ENCODE assay signal across 21 cellular contexts in the genomic region with DNA sequence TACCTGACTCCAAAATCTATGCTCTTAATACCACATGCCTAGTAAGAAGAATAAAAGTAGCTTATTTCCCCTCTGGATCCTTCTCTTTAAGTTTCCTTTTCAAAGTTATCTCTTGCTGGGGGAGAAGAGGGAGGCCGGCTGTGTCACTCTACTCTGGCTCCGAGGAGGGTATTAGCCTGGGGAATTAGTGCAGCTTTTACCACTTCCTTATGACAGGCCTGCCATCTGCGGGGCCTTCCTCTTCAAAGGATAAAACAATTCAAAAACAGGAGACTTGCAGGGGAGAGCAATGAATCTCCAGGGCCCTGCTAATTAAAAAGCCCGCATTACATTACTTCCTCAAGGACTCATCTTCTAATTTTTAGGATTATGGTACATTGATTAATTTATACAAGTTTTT.
"Had no signal": no experiment of that assay in that cellular context is flagged by ENCODE, and none has a peak within 500 bp of the region (broad histone marks: within the 10 kb centered on the region; RNA-seq: fewer than 3 reads in every experiment).

No MANE protein-coding gene starts in this region.

- H3K27ac Mint-ChIP-seq: activated CD4-positive, alpha-beta T cell treated with anti-CD3 and anti-CD28 coated beads for 36 hours; activated naive CD8-positive, alpha-beta T cell treated with anti-CD3 and anti-CD28 coated beads, Interleukin-2, amount 10 ng/mL, durations not matched to agents 7 days and 5 days; naive thymus-derived CD8-positive, alpha-beta T cell; stimulated activated effector memory CD8-positive, alpha-beta T cell treated with anti-CD3 and anti-CD28 coated beads, Interleukin-12 subunit alpha, Interleukin-12 subunit beta, amount 100 ng/mL, for 72 hours; T-helper 2 cell treated with Interferon-gamma antibody and Interleukin-4, amounts not matched to agents 5 μg/mL and 100 μg/mL, for 36 hours; WTC11 had no signal

- H3K36me3 Mint-ChIP-seq: activated naive CD8-positive, alpha-beta T cell treated with anti-CD3 and anti-CD28 coated beads, Interleukin-2, amount 10 ng/mL, durations not matched to agents 7 days and 5 days; stimulated activated effector memory CD8-positive, alpha-beta T cell treated with anti-CD3 and anti-CD28 coated beads, Interleukin-12 subunit alpha, Interleukin-12 subunit beta, amount 100 ng/mL, for 72 hours had no signal

- DNase-seq: activated CD4-positive, alpha-beta T cell treated with anti-CD3 and anti-CD28 coated beads for 36 hours; activated CD4-positive, alpha-beta T cell treated with anti-CD3 and anti-CD28 coated beads, Interleukin-2, amount 50 U/mL, for 48 hours; activated naive CD4-positive, alpha-beta T cell; activated naive CD8-positive, alpha-beta T cell treated with anti-CD3 and anti-CD28 coated beads, Interleukin-2, amount 10 ng/mL, durations not matched to agents 7 days and 5 days; dorsolateral prefrontal cortex; foreskin keratinocyte; hippocampal formation; left cardiac atrium; mesenchymal stem cell; naive thymus-derived CD8-positive, alpha-beta T cell; stimulated activated CD4-positive, alpha-beta T cell treated with anti-CD3 and anti-CD28 coated beads, Interleukin-15, amount 100 ng/mL, for 24 hours; stimulated activated CD4-positive, alpha-beta T cell treated with anti-CD3 and anti-CD28 coated beads, Interleukin-4, amount 100 ng/mL, for 1 hour; stomach; upper lobe of right lung had no signal

- ATAC-seq: activated CD4-positive, alpha-beta T cell treated with anti-CD3 and anti-CD28 coated beads for 36 hours; foreskin keratinocyte; naive thymus-derived CD8-positive, alpha-beta T cell; stimulated activated effector memory CD8-positive, alpha-beta T cell treated with anti-CD3 and anti-CD28 coated beads, Interleukin-12 subunit alpha, Interleukin-12 subunit beta, amount 100 ng/mL, for 72 hours; upper lobe of right lung; WTC11 had no signal

- H3K4me3 Mint-ChIP-seq: activated CD4-positive, alpha-beta T cell treated with anti-CD3 and anti-CD28 coated beads for 36 hours; activated naive CD8-positive, alpha-beta T cell treated with anti-CD3 and anti-CD28 coated beads, Interleukin-2, amount 10 ng/mL, durations not matched to agents 7 days and 5 days; naive thymus-derived CD8-positive, alpha-beta T cell; stimulated activated effector memory CD8-positive, alpha-beta T cell treated with anti-CD3 and anti-CD28 coated beads, Interleukin-12 subunit alpha, Interleukin-12 subunit beta, amount 100 ng/mL, for 72 hours; T-helper 2 cell treated with Interferon-gamma antibody and Interleukin-4, amounts not matched to agents 5 μg/mL and 100 μg/mL, for 36 hours; WTC11 had no signal

- H3K36me3 ChIP-seq: cardiac muscle cell, stomach, upper lobe of right lung had no signal

- H3K4me1 ChIP-seq: foreskin keratinocyte, stomach, upper lobe of right lung had no signal

- FAIRE-seq: colon, islet of Langerhans, TTC549 had no signal

- H3K4me3 ChIP-seq: cardiac muscle cell, dorsolateral prefrontal cortex, stomach, upper lobe of right lung had no signal

- H3K9me3 Mint-ChIP-seq: stimulated activated effector memory CD8-positive, alpha-beta T cell treated with anti-CD3 and anti-CD28 coated beads, Interleukin-12 subunit alpha, Interleukin-12 subunit beta, amount 100 ng/mL, for 72 hours had no signal

- H3K4me1 Mint-ChIP-seq: activated CD4-positive, alpha-beta T cell treated with anti-CD3 and anti-CD28 coated beads for 36 hours; activated naive CD8-positive, alpha-beta T cell treated with anti-CD3 and anti-CD28 coated beads, Interleukin-2, amount 10 ng/mL, durations not matched to agents 7 days and 5 days; stimulated activated effector memory CD8-positive, alpha-beta T cell treated with anti-CD3 and anti-CD28 coated beads, Interleukin-12 subunit alpha, Interleukin-12 subunit beta, amount 100 ng/mL, for 72 hours; WTC11 had no signal

- H3K27ac ChIP-seq: cardiac muscle cell, dorsolateral prefrontal cortex, foreskin keratinocyte, stomach, upper lobe of right lung had no signal

- H3K27me3 ChIP-seq: cardiac muscle cell, dorsolateral prefrontal cortex, foreskin keratinocyte, stomach, upper lobe of right lung had no signal
